Comparison of ENCODE assay signal across 8 cellular contexts in genomic region chr19:19191920-19192882, GRCh38. TPM values are rescaled to one million over a fixed set of nuclear protein-coding genes. Genes with fewer than 3 reads are reported as not detected.
A peak's percentile ranks its signal among the peaks of the same experiment; 100 is the strongest.
DNase-seq lines count a peak whose midpoint lies in the region; ATAC-seq lines count a peak whose summit lies in the region.

BORCS8 (minus strand) TSS chr19:19192152; CDS start chr19:19192117, 35 bp downstream.
RFXANK (plus strand) TSS chr19:19192258; CDS start chr19:19193947, 1,689 bp downstream.

- ATAC-seq in GM19023 (IDR thresholded peaks at IDR 0.05; ENCODE audit: unreplicated experiment) (peak; percentile 83), HG03280 (IDR thresholded peaks at IDR 0.05; ENCODE audit: unreplicated experiment) (peak; percentile 86)

- H3K27me3 Mint-ChIP-seq in immature natural killer cell (ENCODE audit: low read depth in 3 of 3) = peaks cover 3 to 12% (median 8%) of the 10 kb centered on the region in 3 donors

- H3K9me3 Mint-ChIP-seq in immature natural killer cell = no peaks in the 10 kb centered on the region

- peak within 1 kb of the TSS; percentile 96 to 99 (median 98) for H3K4me3 Mint-ChIP-seq in immature natural killer cell

- H3K36me3 Mint-ChIP-seq in immature natural killer cell = no peaks in the 10 kb centered on the region

- DNase-seq in AG08396 (ENCODE audit: low spot score) = peak; percentile 98
- DNase-seq in NCI-H345 treated with DMSO at 0.1 percent for 48 hours (lab: John Stamatoyannopoulos, UW; ENCODE audit: unreplicated experiment) = peak; percentile 94
- DNase-seq in activated CD4-positive, CD25-positive, alpha-beta regulatory T cell (lab: John Stamatoyannopoulos, UW) = peak; percentile 95 to 97 (median 96)
- peak; percentile 99 for DNase-seq in central memory CD4-positive, alpha-beta T cell
- DNase-seq in immature natural killer cell = peak; percentile 98 to 99 (median 99)
- DNase-seq in smooth muscle cell of the brain vasculature (ENCODE audit: low read depth, low spot score) = peak; percentile 98

- peak within 1 kb of the TSS; percentile 98 to 100 (median 99) for H3K27ac Mint-ChIP-seq in immature natural killer cell

- peaks cover 52 to 53% of the 10 kb centered on the region in 2 donors for H3K4me1 Mint-ChIP-seq in immature natural killer cell

RNA-seq across cellular contexts. Expression of gene BORCS8, which starts in this region (rescaled TPM):
- 10 to 100 TPM; 20.3 to 29.6 (median 26.9) TPM for polyA plus RNA-seq in immature natural killer cell

RNA-seq across cellular contexts. Expression of gene RFXANK, which starts in this region (rescaled TPM):
- polyA plus RNA-seq in immature natural killer cell = 100 to 1,000 TPM in 1 of 3 donors, 10 to 100 TPM in 2; 93.2 to 105 (median 93.4) TPM

Comparison
In these comparisons a context has a peak if more than half of its experiments do, and no peak if none do; other contexts are left out.
1. Peak in every context shown above with its lines: DNase-seq and ATAC-seq.